8 cellular contexts compared by ENCODE assay signal in the genomic region with DNA sequence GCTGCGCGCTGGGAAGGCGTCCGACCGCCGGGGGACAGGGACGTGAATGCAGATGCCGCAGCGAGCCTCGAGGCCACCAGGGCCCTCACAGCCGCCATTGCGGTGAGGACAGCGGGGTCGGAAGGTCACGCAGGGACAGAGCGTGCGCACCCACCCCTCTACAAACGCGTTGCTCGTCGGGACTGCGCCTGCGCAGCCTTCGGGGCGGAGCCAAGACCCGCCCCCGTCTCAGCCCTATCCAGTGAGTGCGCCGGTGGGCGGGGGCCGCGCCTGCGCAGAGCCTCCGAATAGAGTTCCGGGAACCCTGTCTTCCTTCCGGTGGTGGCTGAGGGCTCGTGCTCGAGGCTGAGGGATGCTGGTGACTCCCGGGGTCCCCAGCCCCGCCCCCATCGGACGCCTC.
DNase-seq lines count a peak whose midpoint lies in the region; ATAC-seq and TF ChIP-seq lines count a peak whose summit lies in the region.
"Not testable (repeated sequence)": the region's sequence is repeated elsewhere in the genome, so short reads cannot be mapped to it uniquely, and the experiment has no call there.

No MANE protein-coding gene starts in this region.

- H3K4me3 Mint-ChIP-seq in activated CD8-positive, alpha-beta T cell treated with anti-CD3 and anti-CD28 coated beads for 36 hours, result peak overlapping the region; percentile 64

- H3K9me3 Mint-ChIP-seq in activated CD8-positive, alpha-beta T cell treated with anti-CD3 and anti-CD28 coated beads for 36 hours, result not testable (repeated sequence)

- not testable (repeated sequence) for H3K4me1 Mint-ChIP-seq in activated CD8-positive, alpha-beta T cell treated with anti-CD3 and anti-CD28 coated beads for 36 hours (ENCODE audit: low read depth)

- H3K9me3 ChIP-seq in subcutaneous abdominal adipose tissue (ENCODE audit: control insufficient read depth in 5 of 5, low read length in 5 of 5), result not testable (repeated sequence)

- TF ChIP-seq CTCF in LNCaP clone FGC (IDR thresholded peaks at IDR 0.05; ENCODE audit: control insufficient read depth, extremely low read depth, insufficient read depth); activated CD8-positive, alpha-beta T cell treated with anti-CD3 and anti-CD28 coated beads for 36 hours (IDR thresholded peaks at IDR 0.05): not testable (repeated sequence)

- CTCF ChIA-PET in activated CD8-positive, alpha-beta T cell treated with anti-CD3 and anti-CD28 coated beads for 36 hours (lab: Charles Lee), result not testable (repeated sequence)

- H3K27ac Mint-ChIP-seq in activated CD8-positive, alpha-beta T cell treated with anti-CD3 and anti-CD28 coated beads for 36 hours, result not testable (repeated sequence)

- not testable (repeated sequence) for H3K27me3 ChIP-seq in subcutaneous abdominal adipose tissue (ENCODE audit: control insufficient read depth in 5 of 5, insufficient read depth in 4 of 5, low read length in 5 of 5)

- peak; percentile 59 for ATAC-seq in GM18508 (IDR thresholded peaks at IDR 0.05; ENCODE audit: insufficient read depth, unreplicated experiment)
- peak; percentile 91 for ATAC-seq in HG02623 (IDR thresholded peaks at IDR 0.05; ENCODE audit: unreplicated experiment)
- peak; percentile 93 for ATAC-seq in activated CD8-positive, alpha-beta T cell treated with anti-CD3 and anti-CD28 coated beads for 36 hours

- intact Hi-C loops in activated CD8-positive, alpha-beta T cell treated with anti-CD3 and anti-CD28 coated beads for 36 hours (cut with micrococcal nuclease), result not testable (repeated sequence)

- H3K9ac ChIP-seq in subcutaneous abdominal adipose tissue (ENCODE audit: low read length in 5 of 5), result not testable (repeated sequence)

- DNase-seq in LNCaP clone FGC (ENCODE audit: low read depth), result peak; percentile 22
- DNase-seq in activated CD8-positive, alpha-beta T cell treated with anti-CD3 and anti-CD28 coated beads for 36 hours, result peak; percentile 98
- DNase-seq in cerebellar cortex (ENCODE audit: low spot score), result peak; percentile 82
- peak; percentile 59 for DNase-seq in iris pigment epithelial cell (ENCODE audit: low read depth)
- peak; percentile 55 for DNase-seq in renal cortical epithelial cell (ENCODE audit: low read depth)

- not testable (repeated sequence) for H3K27ac ChIP-seq in subcutaneous abdominal adipose tissue (ENCODE audit: low read depth, low read length)

- H3K27me3 Mint-ChIP-seq in activated CD8-positive, alpha-beta T cell treated with anti-CD3 and anti-CD28 coated beads for 36 hours, result not testable (repeated sequence)

- H3K4me3 ChIP-seq in LNCaP clone FGC (ENCODE audit: low read depth, low read length), result peak overlapping the region; percentile 45
- peak overlapping the region in 3 of 5 donors; percentile 42 to 61 (median 48) for H3K4me3 ChIP-seq in subcutaneous abdominal adipose tissue (ENCODE audit: low read depth in 1 of 5, low read length in 5 of 5)

- H3K36me3 Mint-ChIP-seq in activated CD8-positive, alpha-beta T cell treated with anti-CD3 and anti-CD28 coated beads for 36 hours (ENCODE audit: low read depth), result not testable (repeated sequence)

- H3K36me3 ChIP-seq in subcutaneous abdominal adipose tissue (ENCODE audit: control insufficient read depth in 5 of 5, insufficient read depth in 5 of 5, low read length in 5 of 5), result not testable (repeated sequence)

- not testable (repeated sequence) for H3K4me1 ChIP-seq in subcutaneous abdominal adipose tissue (ENCODE audit: control insufficient read depth in 5 of 5, insufficient read depth in 5 of 5, low read length in 5 of 5)

- POLR2A ChIA-PET in activated CD8-positive, alpha-beta T cell treated with anti-CD3 and anti-CD28 coated beads for 36 hours (lab: Charles Lee), result not testable (repeated sequence)

Comparison
In these comparisons a context has a peak if more than half of its experiments do, and no peak if none do; other contexts are left out.
1. DNase-seq: peak in every context shown above with its lines; median percentile 98 in activated CD8-positive, alpha-beta T cell treated with anti-CD3 and anti-CD28 coated beads for 36 hours; 82 in cerebellar cortex; 59 in iris pigment epithelial cell; 55 in renal cortical epithelial cell; 22 in LNCaP clone FGC.